9 cellular contexts compared by ENCODE assay signal in the genomic region with DNA sequence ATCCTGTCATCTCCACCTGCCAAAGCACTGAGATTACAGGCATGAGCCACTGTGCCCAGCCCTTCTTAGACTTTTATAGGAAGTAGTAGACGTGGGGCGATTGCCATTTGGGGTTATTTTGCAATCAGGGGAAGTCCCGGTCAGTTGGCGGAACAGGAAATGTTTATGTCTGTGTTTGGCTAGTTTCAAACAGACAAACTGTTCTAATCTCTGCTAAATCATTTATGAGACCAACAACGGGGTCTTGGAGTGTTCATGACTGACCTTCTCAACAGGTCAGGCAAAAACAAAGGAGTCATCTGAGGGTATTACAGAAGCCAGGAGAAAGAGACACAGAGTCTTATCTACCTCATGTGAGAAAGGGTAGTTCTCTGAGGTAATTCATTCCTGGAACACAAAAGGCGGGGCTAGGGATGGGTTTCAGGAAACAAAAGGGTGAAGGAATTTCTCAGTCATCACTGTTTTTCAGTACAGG. TPM values are rescaled to one million over a fixed set of nuclear protein-coding genes. Genes with fewer than 3 reads are reported as not detected.
DNase-seq lines count a peak whose midpoint lies in the region; ATAC-seq, FAIRE-seq and TF ChIP-seq lines count a peak whose summit lies in the region.
"Had no signal": no experiment of that assay in that cellular context is flagged by ENCODE, and none has a peak within 500 bp of the region (broad histone marks: within the 10 kb centered on the region; RNA-seq: fewer than 3 reads in every experiment).

No MANE protein-coding gene starts in this region.

- no peak overlapping the region for H3K56ac ChIP-seq in H1 (replicated peaks; ENCODE audit: insufficient read length, low read depth, low read length)

- no peak overlapping the region for H2BK15ac ChIP-seq in H1 (ENCODE audit: low read length)

- no peaks in the 10 kb centered on the region for H3K79me1 ChIP-seq in H1 (ENCODE audit: low read depth, low read length)

- H3K4ac ChIP-seq in H1 (replicated peaks; ENCODE audit: insufficient read length, low read depth, low read length), result no peak overlapping the region

- no peaks in the 10 kb centered on the region for H3K27me3 Mint-ChIP-seq in HFFc6 (ENCODE audit: insufficient read depth)

- no peaks in the 10 kb centered on the region for H3K27me3 ChIP-seq in H1 (replicated peaks in 1 of 4; ENCODE audit: control insufficient read depth in 3 of 4, extremely low read depth in 1 of 4, insufficient read depth in 3 of 4, low read length in 3 of 4)
- H3K27me3 ChIP-seq: uterus had no signal

- no peak overlapping the region for H3K23ac ChIP-seq in H1 (ENCODE audit: insufficient read length)

- H3K9me3 Mint-ChIP-seq in HFFc6, result peaks cover 15% of the 10 kb centered on the region

- peak; percentile 93 for ATAC-seq in GM19023 (IDR thresholded peaks at IDR 0.05; ENCODE audit: unreplicated experiment)
- ATAC-seq in HG02763 (IDR thresholded peaks at IDR 0.05; ENCODE audit: unreplicated experiment), result peak; percentile 90
- ATAC-seq in omental fat pad (ENCODE audit: low FRiP score), result peak; percentile 70

- no peaks in the 10 kb centered on the region for H3K36me3 ChIP-seq in H1 (ENCODE audit: control insufficient read depth in 2 of 4, insufficient read depth in 4 of 4, low read length in 3 of 4)
- H3K36me3 ChIP-seq: uterus had no signal

- no peak for TF ChIP-seq CTCF in H1 (IDR thresholded peaks at IDR 0.05; ENCODE audit: control extremely low read depth in 1 of 3, insufficient read depth in 1 of 3, low read depth in 1 of 3, low read length in 3 of 3)
- no peak for TF ChIP-seq CTCF in omental fat pad (IDR thresholded peaks at IDR 0.05)
- no peak for TF ChIP-seq CTCF in HFFc6 (IDR thresholded peaks at IDR 0.05)

- TF ChIP-seq POLR2A in H1 (IDR thresholded peaks at IDR 0.05; ENCODE audit: control extremely low read depth in 1 of 2, low read depth in 2 of 2, low read length in 2 of 2), result no peak

- H2AK5ac ChIP-seq in H1 (ENCODE audit: low read depth, low read length), result no peak overlapping the region

- H3K14ac ChIP-seq in H1 (ENCODE audit: insufficient read length), result no peak overlapping the region

- POLR2A ChIA-PET in H1 (lab: Charles Lee; ENCODE audit: partially characterized antibody), result no interaction called here

- no peak overlapping the region for H2BK5ac ChIP-seq in H1 (ENCODE audit: low read depth, low read length)

- H2AFZ ChIP-seq in H1 (ENCODE audit: low read length), result peak overlapping the region; percentile 100

- CTCF ChIA-PET in H1 (lab: Charles Lee; ENCODE audit: partially characterized antibody), result no interaction called here

- H2BK12ac ChIP-seq in H1 (ENCODE audit: low read depth, low read length), result no peak overlapping the region

- H3K27ac Mint-ChIP-seq in HFFc6, result no peak overlapping the region

- no peak for FAIRE-seq in H1 (lab: Jason Lieb, UNC)

- H3K4me3 Mint-ChIP-seq in HFFc6, result no peak overlapping the region

- no peaks in the 10 kb centered on the region for H3K23me2 ChIP-seq in H1 (ENCODE audit: low read depth, low read length)

- H3K4me1 Mint-ChIP-seq in HFFc6 (ENCODE audit: low read depth), result no peaks in the 10 kb centered on the region

- H3K9me3 ChIP-seq in H1 (ENCODE audit: insufficient read depth in 2 of 2, low read depth in 1 of 2, low read length in 1 of 2), result no peaks in the 10 kb centered on the region

- TF ChIP-seq EP300 in H1 (IDR thresholded peaks at IDR 0.05; ENCODE audit: borderline replicate concordance in 1 of 2, low read depth in 2 of 2, low read length in 2 of 2), result no peak

- H3K4me1 ChIP-seq in H1 (replicated peaks in 1 of 4; ENCODE audit: control insufficient read depth in 3 of 4, insufficient read depth in 4 of 4, low read length in 3 of 4), result peaks cover 0 to 2% (median 0%) of the 10 kb centered on the region in 4 experiments; a peak in 1 of 7 replicates
- H3K4me1 ChIP-seq: uterus had no signal

- H3K79me2 ChIP-seq in H1 (ENCODE audit: control insufficient read depth in 1 of 2, insufficient read depth in 2 of 2, low read length in 2 of 2), result no peaks in the 10 kb centered on the region

- H3K4me3 ChIP-seq in H1 (ENCODE audit: extremely low read depth in 1 of 4, insufficient read depth in 2 of 4, low read depth in 3 of 4, low read length in 4 of 4), result no peak overlapping the region
- H3K4me3 ChIP-seq: uterus had no signal

- H3K36me3 Mint-ChIP-seq in HFFc6 (ENCODE audit: low read depth), result no peaks in the 10 kb centered on the region

- H4K91ac ChIP-seq in H1 (replicated peaks; ENCODE audit: insufficient read length, low read length), result no peak overlapping the region

- peak overlapping the region in 1 of 2 experiments; percentile 21; a peak in 1 of 4 replicates for H3K4me2 ChIP-seq in H1 (ENCODE audit: insufficient read depth in 1 of 2, low read depth in 2 of 2, low read length in 2 of 2)

- no peaks in the 10 kb centered on the region for H4K20me1 ChIP-seq in H1 (replicated peaks in 1 of 2; ENCODE audit: control insufficient read depth in 1 of 2, insufficient read depth in 2 of 2, low read length in 2 of 2)

- no peak overlapping the region for H3K18ac ChIP-seq in H1 (ENCODE audit: extremely low read depth, low read length)

- H3K27ac ChIP-seq in H1 (ENCODE audit: low read depth, low read length), result no peak overlapping the region

- TF ChIP-seq RAD21 in H1 (IDR thresholded peaks at IDR 0.05 in 1 of 2, conservative IDR thresholded peaks at IDR 0.05 in 1 of 2; ENCODE audit: low read depth in 2 of 2, low read length in 2 of 2), result no peak

- H3K9ac ChIP-seq in H1 (replicated peaks in 1 of 4; ENCODE audit: extremely low read depth in 1 of 4, low read depth in 3 of 4, low read length in 3 of 4), result no peak overlapping the region

- H2BK20ac ChIP-seq in H1 (ENCODE audit: low read length), result no peak overlapping the region

- no peak overlapping the region for H4K5ac ChIP-seq in H1 (ENCODE audit: insufficient read length, low read depth, low read length)

- peak; percentile 71 for DNase-seq in NOMO-1 treated with DMSO at 0.1 percent for 48 hours (lab: John Stamatoyannopoulos, UW; ENCODE audit: unreplicated experiment)
- DNase-seq in H1 (ENCODE audit: low read depth in 1 of 2, low spot score in 2 of 2), result no peak
- no peak for DNase-seq in omental fat pad (ENCODE audit: low spot score)
- no peak for DNase-seq in NCI-H187 treated with DMSO at 0.1 percent for 48 hours (lab: John Stamatoyannopoulos, UW)
- no peak for DNase-seq in NK-92 treated with Interleukin-12 subunit alpha and Interleukin-12 subunit beta, amount 100 ng/mL, for 24 hours (lab: John Stamatoyannopoulos, UW)
- no peak for DNase-seq in HFFc6

- no peak overlapping the region for H4K8ac ChIP-seq in H1 (ENCODE audit: extremely low read depth, insufficient read depth, low read length)

- 86% methylated on average over 6 of the region's 6 CpGs; no CpG with 5 or more reads in 1 of the 2 experiments for WGBS in H1 (ENCODE audit: extremely low coverage in 1 of 2, insufficient coverage in 1 of 2, insufficient read length in 1 of 2, insufficient replicate concordance in 2 of 2, low coverage in 1 of 2, low lambda C conversion rate in 2 of 2, missing lambda C conversion rate in 1 of 2), 2 experiments

- H2BK120ac ChIP-seq in H1 (replicated peaks; ENCODE audit: low read depth, low read length), result no peak overlapping the region

TF ChIP-seq in H1, 55 proteins besides CTCF, POLR2A, EP300 and RAD21:
- no peak for TF ChIP-seq TAF7 (optimal IDR thresholded peaks at IDR 0.05; ENCODE audit: borderline replicate concordance, low read depth, low read length)
- no peak for TF ChIP-seq FOSL1 (IDR thresholded peaks at IDR 0.05; ENCODE audit: insufficient read depth, low read depth, low read length)
- TF ChIP-seq CEBPB (IDR thresholded peaks at IDR 0.05; ENCODE audit: low read depth, low read length), result no peak
- TF ChIP-seq CBX8 (IDR thresholded peaks at IDR 0.05; ENCODE audit: borderline replicate concordance, low read depth, low read length), result no peak
- TF ChIP-seq TCF12 (IDR thresholded peaks at IDR 0.05; ENCODE audit: low read depth, low read length), result no peak
- no peak for TF ChIP-seq SP1 (IDR thresholded peaks at IDR 0.05; ENCODE audit: low read depth, low read length)
- no peak for TF ChIP-seq ASH2L (IDR thresholded peaks at IDR 0.05; ENCODE audit: low read length)
- TF ChIP-seq SUZ12 (IDR thresholded peaks at IDR 0.05; ENCODE audit: low read length), result no peak
- TF ChIP-seq RFX5 (IDR thresholded peaks at IDR 0.05; ENCODE audit: borderline replicate concordance, low read depth, low read length), result no peak
- no peak for TF ChIP-seq SP2 (IDR thresholded peaks at IDR 0.05; ENCODE audit: low read length)
- TF ChIP-seq KDM1A (IDR thresholded peaks at IDR 0.05; ENCODE audit: borderline replicate concordance, low read length), result no peak
- no peak for TF ChIP-seq EZH2 (IDR thresholded peaks at IDR 0.05; ENCODE audit: low read depth, low read length, severe bottlenecking)
- no peak for TF ChIP-seq NRF1 (IDR thresholded peaks at IDR 0.05; ENCODE audit: low read depth, low read length)

RNA-seq across cellular contexts. Expression of a gene that starts 6.6 kb away (rescaled TPM):
- total RNA-seq in H1 (2021; fragmentation: NEBNext Ultra II Directional; extraction: Animal tissue kit (Norgen Biotek cat#: 25700)), result 1.8 and 2.7 TPM in 2 replicates
- 1.7 and 1.9 TPM in 2 replicates for polyA plus RNA-seq in H1 (2011; rRNA removed)
- 2.6 TPM for polyA plus RNA-seq in H1 (2011; cell fraction: cytosol; rRNA removed)
- 4.1 TPM for polyA plus RNA-seq in H1 (2011; cell fraction: nucleus; rRNA removed)
- polyA plus RNA-seq in H1 (2012, experiment 1 of 2), result 0.95 to 3.0 TPM (median 2.0 TPM) in 4 replicates
- polyA plus RNA-seq in H1 (2012, experiment 2 of 2), result 0.42 TPM
- polyA plus RNA-seq in H1 (2013, experiment 1 of 2), result 2.0 TPM
- polyA plus RNA-seq in H1 (2013, experiment 2 of 2), result 2.5 TPM
- 9.4 and 12.6 TPM in 2 replicates for polyA minus RNA-seq in H1 (2011; rRNA and poly(A)+ RNA removed)
- not detected for polyA minus RNA-seq in H1 (2011; cell fraction: cytosol; rRNA and poly(A)+ RNA removed)
- 17.2 TPM for polyA minus RNA-seq in H1 (2011; cell fraction: nucleus; rRNA and poly(A)+ RNA removed)
- total RNA-seq in omental fat pad, result 10 to 100 TPM in 1 of 4 donors, 1 to 10 TPM in 3; 4.5 to 11.8 (median 8.0) TPM
- total RNA-seq in HFFc6 (2021; fragmentation: NEBNext Ultra II Directional; extraction: Animal tissue kit (Norgen Biotek cat#: 25700)), result under 1 TPM in 4 of 6 experiments, not detected in 2; 0.11 to 0.82 (median 0.55) TPM
